Comparison of ENCODE assay signal across 7 cellular contexts in the genomic region with DNA sequence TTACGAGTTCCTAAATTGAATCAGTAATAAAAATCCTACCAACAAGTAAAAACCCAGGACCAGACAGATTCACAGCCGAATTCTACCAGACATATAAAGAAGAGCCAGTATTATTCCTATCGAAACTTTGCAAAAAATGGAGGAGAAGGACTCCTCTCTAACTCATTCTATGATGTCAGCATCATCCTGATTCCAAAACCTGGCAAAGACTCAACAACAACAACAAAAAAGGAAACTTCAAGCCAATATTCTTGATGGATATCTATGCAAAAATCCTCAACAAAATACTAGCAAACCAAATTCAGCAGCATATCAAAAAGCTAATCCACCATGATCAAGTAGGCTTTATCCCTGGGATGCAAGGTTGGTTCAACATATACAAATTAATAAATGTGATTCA.
A peak's percentile ranks its signal among the peaks of the same experiment; 100 is the strongest.
DNase-seq lines count a peak whose midpoint lies in the region; TF ChIP-seq lines count a peak whose summit lies in the region.
"Not testable (repeated sequence)": the region's sequence is repeated elsewhere in the genome, so short reads cannot be mapped to it uniquely, and the experiment has no call there.

No MANE protein-coding gene starts in this region.

- H3K27me3 ChIP-seq in osteoblast (ENCODE audit: insufficient read depth, low read length); skeletal muscle satellite cell (ENCODE audit: control insufficient read depth, insufficient read depth, low read length): not testable (repeated sequence)

- not testable (repeated sequence) for H3K36me3 ChIP-seq in osteoblast (ENCODE audit: insufficient read depth, low read length); skeletal muscle satellite cell (ENCODE audit: insufficient read depth, low read length)

- not testable (repeated sequence) for H3K9me3 ChIP-seq in osteoblast (ENCODE audit: low read depth, low read length); skeletal muscle satellite cell (replicated peaks; ENCODE audit: low read length)

- H3K4me3 Mint-ChIP-seq in HFFc6, result peak overlapping the region; percentile 67

- not testable (repeated sequence) for H3K36me3 Mint-ChIP-seq in HFFc6 (ENCODE audit: low read depth)

- peaks cover 18% of the 10 kb centered on the region for H3K4me1 ChIP-seq in osteoblast (ENCODE audit: insufficient read depth, low read length)
- H3K4me1 ChIP-seq in skeletal muscle satellite cell (ENCODE audit: control insufficient read depth, insufficient read depth, low read length), result not testable (repeated sequence)

- H3K79me2 ChIP-seq in osteoblast (ENCODE audit: insufficient read depth, low read length), result not testable (repeated sequence)

- not testable (repeated sequence) for H4K20me1 ChIP-seq in osteoblast (ENCODE audit: insufficient read depth, low read length)

- not testable (repeated sequence) for H3K27ac ChIP-seq in osteoblast (ENCODE audit: low read depth, low read length)

- DNase-seq in EH (ENCODE audit: low read depth) (peak; percentile 16), LHCN-M2 (ENCODE audit: low read depth) (peak; percentile 34), dermis blood vessel endothelial cell (peak; percentile 37), fibroblast of peridontal ligament (ENCODE audit: extremely low read depth) (peak; percentile 29)
- not testable (repeated sequence) for DNase-seq in HFFc6; osteoblast (ENCODE audit: insufficient read length, low spot score, missing footprints)

- not testable (repeated sequence) for H3K27me3 Mint-ChIP-seq in HFFc6 (ENCODE audit: insufficient read depth)

- H2AFZ ChIP-seq in osteoblast (ENCODE audit: low read length), result peak overlapping the region; percentile 1

- not testable (repeated sequence) for H3K9me3 Mint-ChIP-seq in HFFc6

- H3K9ac ChIP-seq in skeletal muscle satellite cell (ENCODE audit: low read depth, low read length), result peak overlapping the region; percentile 45

- peak overlapping the region; percentile 44 for H3K27ac Mint-ChIP-seq in HFFc6

- peak overlapping the region; percentile 3 for H3K4me3 ChIP-seq in osteoblast (ENCODE audit: insufficient read depth, low read length)
- H3K4me3 ChIP-seq in skeletal muscle satellite cell (ENCODE audit: low read length), result not testable (repeated sequence)

- not testable (repeated sequence) for TF ChIP-seq CTCF in HFFc6 (IDR thresholded peaks at IDR 0.05); osteoblast (IDR thresholded peaks at IDR 0.05; ENCODE audit: extremely low read depth, low read depth, low read length)

- H3K4me2 ChIP-seq in osteoblast (ENCODE audit: insufficient read depth, low read length) (peak overlapping the region; percentile 51), skeletal muscle satellite cell (ENCODE audit: low read length) (peak overlapping the region; percentile 56)

- peaks cover 36% of the 10 kb centered on the region for H3K4me1 Mint-ChIP-seq in HFFc6 (ENCODE audit: low read depth)
